In genomic region chr21:26096494-26096893, GRCh38 we compare ENCODE assay signal across 18 cellular contexts.
"Had no signal": no experiment of that assay in that cellular context is flagged by ENCODE, and none has a peak within 500 bp of the region (broad histone marks: within the 10 kb centered on the region; RNA-seq: fewer than 3 reads in every experiment).

No MANE protein-coding gene starts in this region.

- H3K4me1 Mint-ChIP-seq: natural killer cell had no signal

- H3K4me1 ChIP-seq: psoas muscle, right lobe of liver had no signal

- H3K27me3 Mint-ChIP-seq: stimulated activated memory B cell treated with anti-CD40 and anti-IgM and Interleukin-4, amounts not matched to agents 10 μg/mL and 1 μg/mL and 100 μg/mL, for 72 hours; stimulated activated naive CD8-positive, alpha-beta T cell treated with anti-CD3 and anti-CD28 coated beads, Interleukin-15, Interleukin-2, amounts not matched to agents 100 ng/mL and 50 ng/mL, for 24 hours had no signal

- DNase-seq: effector CD4-positive, alpha-beta T cell; heart right ventricle; islet precursor cell; mammary epithelial cell; natural killer cell; occipital lobe; pancreas; psoas muscle; retina; right lobe of liver; spleen; stimulated activated CD4-positive, alpha-beta T cell treated with anti-CD3 and anti-CD28 coated beads, Interleukin-15, amount 100 ng/mL, for 24 hours; stimulated activated CD4-positive, alpha-beta T cell treated with anti-CD3 and anti-CD28 coated beads, Interleukin-1b, Interleukin-23, amount 100 ng/mL, for 48 hours; stimulated activated CD4-positive, alpha-beta T cell treated with anti-CD3 and anti-CD28 coated beads, Interleukin-4, amount 100 ng/mL, for 24 hours; tibial artery had no signal

- H3K36me3 Mint-ChIP-seq: natural killer cell had no signal

- H3K9me3 ChIP-seq: heart right ventricle, pancreas, psoas muscle, right lobe of liver, spleen, tibial artery had no signal

- H3K4me3 Mint-ChIP-seq: natural killer cell; stimulated activated memory B cell treated with anti-CD40 and anti-IgM and Interleukin-4, amounts not matched to agents 10 μg/mL and 1 μg/mL and 100 μg/mL, for 72 hours; stimulated activated naive CD8-positive, alpha-beta T cell treated with anti-CD3 and anti-CD28 coated beads, Interleukin-15, Interleukin-2, amounts not matched to agents 100 ng/mL and 50 ng/mL, for 24 hours had no signal

- H3K27ac ChIP-seq: coronary artery, heart right ventricle, pancreas, psoas muscle, right lobe of liver, spleen, tibial artery had no signal

- H3K36me3 ChIP-seq: heart right ventricle, pancreas, right lobe of liver, spleen, tibial artery had no signal

- H3K27ac Mint-ChIP-seq: natural killer cell; stimulated activated memory B cell treated with anti-CD40 and anti-IgM and Interleukin-4, amounts not matched to agents 10 μg/mL and 1 μg/mL and 100 μg/mL, for 72 hours; stimulated activated naive CD8-positive, alpha-beta T cell treated with anti-CD3 and anti-CD28 coated beads, Interleukin-15, Interleukin-2, amounts not matched to agents 100 ng/mL and 50 ng/mL, for 24 hours had no signal

- H3K27me3 ChIP-seq: heart right ventricle, pancreas, right lobe of liver, spleen, tibial artery had no signal

- H3K4me3 ChIP-seq: coronary artery, heart right ventricle, pancreas, psoas muscle, right lobe of liver, spleen, tibial artery had no signal

- H3K9me3 Mint-ChIP-seq: natural killer cell; stimulated activated memory B cell treated with anti-CD40 and anti-IgM and Interleukin-4, amounts not matched to agents 10 μg/mL and 1 μg/mL and 100 μg/mL, for 72 hours; stimulated activated naive CD8-positive, alpha-beta T cell treated with anti-CD3 and anti-CD28 coated beads, Interleukin-15, Interleukin-2, amounts not matched to agents 100 ng/mL and 50 ng/mL, for 24 hours had no signal
